In genomic region chr3:52775877-52776276, GRCh38 we compare ENCODE assay signal across 1 cellular context.
TF ChIP-seq lines count a peak whose summit lies in the region.

No MANE protein-coding gene starts in this region.

TF ChIP-seq in H1, 55 proteins besides CTCF, POLR2A, EP300 and RAD21:
- no peak for TF ChIP-seq NANOG (IDR thresholded peaks at IDR 0.05; ENCODE audit: insufficient read depth, low read depth, low read length, poor library complexity, severe bottlenecking)
- TF ChIP-seq KDM5A (IDR thresholded peaks at IDR 0.05; ENCODE audit: low read length), result no peak
- no peak for TF ChIP-seq CHD1 (IDR thresholded peaks at IDR 0.05; ENCODE audit: low read depth, low read length)
TF ChIP-seq in H1: peak in this region for 0.
